16 cellular contexts compared by ENCODE assay signal in genomic region chr4:176478076-176478475, GRCh38.
"Had no signal": no experiment of that assay in that cellular context is flagged by ENCODE, and none has a peak within 500 bp of the region (broad histone marks: within the 10 kb centered on the region; RNA-seq: fewer than 3 reads in every experiment).

No MANE protein-coding gene starts in this region.

- H3K4me1 Mint-ChIP-seq: naive B cell; stimulated activated effector memory CD8-positive, alpha-beta T cell treated with anti-CD3 and anti-CD28 coated beads, Interleukin-12 subunit alpha, Interleukin-12 subunit beta, amount 100 ng/mL, for 72 hours had no signal

- H3K4me3 Mint-ChIP-seq: naive B cell; stimulated activated effector memory CD8-positive, alpha-beta T cell treated with anti-CD3 and anti-CD28 coated beads, Interleukin-12 subunit alpha, Interleukin-12 subunit beta, amount 100 ng/mL, for 72 hours; T-helper 2 cell treated with Interferon-gamma antibody and Interleukin-4, amounts not matched to agents 5 μg/mL and 100 μg/mL, for 36 hours had no signal

- ATAC-seq: activated CD4-positive, CD25-positive, alpha-beta regulatory T cell treated with anti-CD3 and anti-CD28 coated beads, Interleukin-2, amount 50 U/mL, for 24 hours; activated naive CD4-positive, alpha-beta T cell treated with anti-CD3 and anti-CD28 coated beads, Interleukin-2, amount 50 U/mL, for 72 hours; lower lobe of right lung; right cardiac atrium; stimulated activated effector memory CD8-positive, alpha-beta T cell treated with anti-CD3 and anti-CD28 coated beads, Interleukin-12 subunit alpha, Interleukin-12 subunit beta, amount 100 ng/mL, for 72 hours had no signal

- H3K9me3 ChIP-seq: lower lobe of right lung, neutrophil had no signal

- H3K36me3 Mint-ChIP-seq: activated naive CD4-positive, alpha-beta T cell treated with anti-CD3 and anti-CD28 coated beads, Interleukin-2, amount 50 U/mL, for 72 hours; naive B cell; stimulated activated effector memory CD8-positive, alpha-beta T cell treated with anti-CD3 and anti-CD28 coated beads, Interleukin-12 subunit alpha, Interleukin-12 subunit beta, amount 100 ng/mL, for 72 hours had no signal

- H3K4me1 ChIP-seq: breast epithelium, lower lobe of right lung, tibial nerve had no signal

- H3K27me3 ChIP-seq: breast epithelium, neutrophil, tibial nerve had no signal

- FAIRE-seq: endothelial cell of umbilical vein had no signal

- H3K27me3 Mint-ChIP-seq: naive B cell had no signal

- H3K9me3 Mint-ChIP-seq: T-helper 2 cell treated with Interferon-gamma antibody and Interleukin-4, amounts not matched to agents 5 μg/mL and 100 μg/mL, for 36 hours had no signal

- H3K27ac ChIP-seq: breast epithelium, lower lobe of right lung, neutrophil, tibial nerve had no signal

- DNase-seq: activated effector memory CD4-positive, alpha-beta T cell treated with Interleukin-2 at 50 U/mL for 16 hours; activated T-cell treated with anti-CD3 and anti-CD28 coated beads, Interleukin-2, amount 50 U/mL, for 1 hour; amygdala; hypothalamus; lower lobe of right lung; naive B cell; posterior cingulate gyrus; right cardiac atrium had no signal

- H3K4me3 ChIP-seq: breast epithelium, lower lobe of right lung, tibial nerve had no signal

- H3K36me3 ChIP-seq: breast epithelium, lower lobe of right lung, neutrophil, tibial nerve had no signal

- H3K27ac Mint-ChIP-seq: activated naive CD4-positive, alpha-beta T cell treated with anti-CD3 and anti-CD28 coated beads, Interleukin-2, amount 50 U/mL, for 72 hours; naive B cell; stimulated activated effector memory CD8-positive, alpha-beta T cell treated with anti-CD3 and anti-CD28 coated beads, Interleukin-12 subunit alpha, Interleukin-12 subunit beta, amount 100 ng/mL, for 72 hours; T-helper 2 cell treated with Interferon-gamma antibody and Interleukin-4, amounts not matched to agents 5 μg/mL and 100 μg/mL, for 36 hours had no signal
